ENCODE assay signal across 8 cellular contexts in genomic region chr9:98807070-98807810, GRCh38. TPM values are rescaled to one million over a fixed set of nuclear protein-coding genes. Genes with fewer than 3 reads are reported as not detected.
A peak's percentile ranks its signal among the peaks of the same experiment; 100 is the strongest.
DNase-seq lines count a peak whose midpoint lies in the region; TF ChIP-seq lines count a peak whose summit lies in the region.

Gene GALNT12 (plus strand): TSS chr9:98807670. CDS start chr9:98807699, 29 bp downstream.

- H3K4me3 Mint-ChIP-seq in activated CD4-positive, alpha-beta memory T cell treated with anti-CD3 and anti-CD28 coated beads for 36 hours: peak within 1 kb of the TSS; percentile 76

- no peak for TF ChIP-seq CTCF in NB4 (IDR thresholded peaks at IDR 0.05; ENCODE audit: low read depth, low read length)
- no peak for TF ChIP-seq CTCF in stomach (IDR thresholded peaks at IDR 0.05)

- H3K27me3 ChIP-seq in endocrine pancreas (ENCODE audit: control insufficient read depth, insufficient read depth, low read length): no peaks in the 10 kb centered on the region
- H3K27me3 ChIP-seq in muscle layer of duodenum (ENCODE audit: low read depth, low read length): peaks cover 3% of the 10 kb centered on the region
- H3K27me3 ChIP-seq in stomach: peaks cover 0 to 9% (median 0%) of the 10 kb centered on the region in 3 donors

- no peaks in the 10 kb centered on the region for H3K9me3 ChIP-seq in endocrine pancreas (ENCODE audit: control insufficient read depth, low read length)
- no peaks in the 10 kb centered on the region for H3K9me3 ChIP-seq in muscle layer of duodenum (ENCODE audit: control insufficient read depth in 1 of 2, low read length in 2 of 2)
- H3K9me3 ChIP-seq in stomach: no peaks in the 10 kb centered on the region

- no peak within 1 kb of the TSS for H3K27ac Mint-ChIP-seq in activated CD4-positive, alpha-beta memory T cell treated with anti-CD3 and anti-CD28 coated beads for 36 hours

- no peaks in the 10 kb centered on the region for H3K36me3 ChIP-seq in endocrine pancreas (ENCODE audit: control insufficient read depth, insufficient read depth, low read length)
- no peaks in the 10 kb centered on the region for H3K36me3 ChIP-seq in muscle layer of duodenum (ENCODE audit: control insufficient read depth in 1 of 2, insufficient read depth in 2 of 2, low read length in 2 of 2)
- H3K36me3 ChIP-seq in stomach: no peaks in the 10 kb centered on the region

- H3K9ac ChIP-seq in endocrine pancreas (ENCODE audit: control insufficient read depth, insufficient read depth, low read length): peak within 1 kb of the TSS; percentile 45

- intact Hi-C loops in activated CD4-positive, alpha-beta memory T cell treated with anti-CD3 and anti-CD28 coated beads for 36 hours (cut with micrococcal nuclease): loop anchor here (2.0 to 10.0 kb wide), 3 partner anchors 168 to 298 kb away; partner anchors contain the start of gene TGFBR1
- intact Hi-C loops in stomach (cut with DNase I; ENCODE audit: low total_unique reads): no loop called here

- peaks cover 3% of the 10 kb centered on the region for H3K4me1 ChIP-seq in endocrine pancreas (ENCODE audit: control insufficient read depth, insufficient read depth, low read length)
- H3K4me1 ChIP-seq in muscle layer of duodenum (ENCODE audit: control insufficient read depth in 1 of 2, insufficient read depth in 2 of 2, low read length in 2 of 2): peaks cover 0 to 15% of the 10 kb centered on the region in 2 donors
- peaks cover 38 to 78% (median 65%) of the 10 kb centered on the region in 4 donors for H3K4me1 ChIP-seq in stomach

- POLR2A ChIA-PET in activated CD4-positive, alpha-beta memory T cell treated with anti-CD3 and anti-CD28 coated beads for 36 hours (lab: Charles Lee): interaction anchor here (1.7 kb wide), 1 partner anchor 10 kb away, joined by 8 read pairs; the partner anchor contains the start of gene ANKS6

- no peaks in the 10 kb centered on the region for H3K9me3 Mint-ChIP-seq in activated CD4-positive, alpha-beta memory T cell treated with anti-CD3 and anti-CD28 coated beads for 36 hours

- H3K4me3 ChIP-seq in NB4 (ENCODE audit: low read depth, low read length) (peak within 1 kb of the TSS; percentile 49), endocrine pancreas (ENCODE audit: control insufficient read depth, insufficient read depth, low read length) (peak within 1 kb of the TSS; percentile 43), muscle layer of duodenum (ENCODE audit: low read depth in 1 of 2, low read length in 2 of 2) (peak within 1 kb of the TSS; percentile 65 to 72), stomach (peak within 1 kb of the TSS; percentile 53 to 78 (median 60))

- DNase-seq in DMS79 treated with DMSO at 0.1 percent for 48 hours (lab: John Stamatoyannopoulos, UW) (peak; percentile 17), DMS79 (lab: John Stamatoyannopoulos, UW) (no peak), NB4 (ENCODE audit: low read depth) (peak; percentile 58), stomach (peak; percentile 47), SKM-1 treated with dmso at 0.1 percent for 144 hours (lab: John Stamatoyannopoulos, UW; ENCODE audit: unreplicated experiment) (no peak)
- peak; percentile 64 for DNase-seq in activated CD4-positive, alpha-beta memory T cell treated with anti-CD3 and anti-CD28 coated beads for 36 hours

- H3K27ac ChIP-seq in muscle layer of duodenum (ENCODE audit: low read length) (peak within 1 kb of the TSS; percentile 77), stomach (peak within 1 kb of the TSS; percentile 77 to 85 (median 83))

- TF ChIP-seq POLR2A in NB4 (IDR thresholded peaks at IDR 0.05; ENCODE audit: extremely low read depth, insufficient read length) (no peak), stomach (IDR thresholded peaks at IDR 0.05) (no peak)

- peaks cover 2% of the 10 kb centered on the region for H3K36me3 Mint-ChIP-seq in activated CD4-positive, alpha-beta memory T cell treated with anti-CD3 and anti-CD28 coated beads for 36 hours

- H3K27me3 Mint-ChIP-seq in activated CD4-positive, alpha-beta memory T cell treated with anti-CD3 and anti-CD28 coated beads for 36 hours: peaks cover 4% of the 10 kb centered on the region

- 5 to 24% (median 9%) methylated on average over 9 to 50 of the region's 50 CpGs for WGBS in stomach, 5 donors

- peaks cover 35% of the 10 kb centered on the region for H3K4me1 Mint-ChIP-seq in activated CD4-positive, alpha-beta memory T cell treated with anti-CD3 and anti-CD28 coated beads for 36 hours (ENCODE audit: low read depth)

- CTCF ChIA-PET in activated CD4-positive, alpha-beta memory T cell treated with anti-CD3 and anti-CD28 coated beads for 36 hours (lab: Charles Lee): interaction anchor here (0.7 to 3.5 kb wide), 11 partner anchors 9 to 491 kb away, joined by 3 to 17 read pairs (median 4); partner anchors contain the start of gene ANKS6

- TF ChIP-seq EP300 in stomach (IDR thresholded peaks at IDR 0.05): no peak

RNA-seq across cellular contexts. Expression of gene GALNT12, which starts in this region (rescaled TPM):
- 1 to 10 TPM; 6.3 to 7.9 TPM for total RNA-seq in activated CD4-positive, alpha-beta memory T cell treated with anti-CD3 and anti-CD28 coated beads for 36 hours
- total RNA-seq in stomach: 100 to 1,000 TPM in 2 of 5 donors, 10 to 100 TPM in 3; 27.7 to 212 (median 60.3) TPM
- 10 to 100 TPM in 2 of 3 donors, 1 to 10 TPM in 1; 9.0 to 19.4 (median 10.0) TPM for polyA plus RNA-seq in stomach

Comparison
In these comparisons a context has a peak if more than half of its experiments do, and no peak if none do; other contexts are left out.
1. DNase-seq: peak in DMS79 treated with DMSO at 0.1 percent for 48 hours (single experiment), NB4 (single experiment), activated CD4-positive, alpha-beta memory T cell treated with anti-CD3 and anti-CD28 coated beads for 36 hours (single experiment) and stomach (single experiment); none in DMS79 (single experiment) and SKM-1 treated with dmso at 0.1 percent for 144 hours (single experiment).
2. Peak in every context shown above with its lines, with median percentiles within 50 percentile points of each other: H3K4me3 ChIP-seq.